ENCODE assay signal across 8 cellular contexts in genomic region chr19:23913931-23914330, GRCh38. TPM values are rescaled to one million over a fixed set of nuclear protein-coding genes. Genes with fewer than 3 reads are reported as not detected.
DNase-seq lines count a peak whose midpoint lies in the region; ATAC-seq and TF ChIP-seq lines count a peak whose summit lies in the region.

No MANE protein-coding gene starts in this region.

- no peak overlapping the region for H3K4me3 ChIP-seq in CD4-positive, CD25-positive, alpha-beta regulatory T cell (ENCODE audit: low read depth, low read length)
- H3K4me3 ChIP-seq in Loucy (ENCODE audit: low read length, poor library complexity, severe bottlenecking) (peak overlapping the region; percentile 95), colonic mucosa (peak overlapping the region; percentile 60), osteoblast (ENCODE audit: insufficient read depth, low read length) (peak overlapping the region; percentile 90), sigmoid colon (peak overlapping the region in 1 of 4 donors; percentile 53)

- peaks cover 4% of the 10 kb centered on the region for H3K36me3 Mint-ChIP-seq in CD4-positive, CD25-positive, alpha-beta regulatory T cell

- no peak for DNase-seq in CD4-positive, CD25-positive, alpha-beta regulatory T cell
- DNase-seq in colonic mucosa (no peak), osteoblast (ENCODE audit: insufficient read length, low spot score, missing footprints) (no peak), amygdala (lab: John Stamatoyannopoulos, UW) (no peak), UCSD-AML1 (lab: John Stamatoyannopoulos, UW; ENCODE audit: unreplicated experiment) (no peak), sigmoid colon (no peak)
- no peak for DNase-seq in stimulated activated CD8-positive, alpha-beta memory T cell treated with anti-CD3 and anti-CD28 coated beads, Interleukin-4, amount 100 ng/mL, for 48 hours

- no peak overlapping the region for H3K27ac ChIP-seq in CD4-positive, CD25-positive, alpha-beta regulatory T cell (ENCODE audit: insufficient read depth, low read length, poor library complexity, severe bottlenecking)
- H3K27ac ChIP-seq in colonic mucosa (no peak overlapping the region), osteoblast (ENCODE audit: low read depth, low read length) (peak overlapping the region; percentile 76), sigmoid colon (no peak overlapping the region)

- H3K27me3 Mint-ChIP-seq in CD4-positive, CD25-positive, alpha-beta regulatory T cell: no peaks in the 10 kb centered on the region

- no peak for TF ChIP-seq CTCF in Loucy (conservative IDR thresholded peaks at IDR 0.05; ENCODE audit: low read length)
- no peak for TF ChIP-seq CTCF in colonic mucosa (IDR thresholded peaks at IDR 0.05)
- TF ChIP-seq CTCF in osteoblast (IDR thresholded peaks at IDR 0.05; ENCODE audit: extremely low read depth, low read depth, low read length): no peak
- no peak for TF ChIP-seq CTCF in sigmoid colon (IDR thresholded peaks at IDR 0.05)

- peak overlapping the region; percentile 96 for H3K9ac ChIP-seq in Loucy (ENCODE audit: low read depth, low read length, poor library complexity, severe bottlenecking)
- no peak overlapping the region for H3K9ac ChIP-seq in colonic mucosa (ENCODE audit: low read depth in 2 of 2, low read length in 2 of 2)

- H3K9me2 ChIP-seq in Loucy (replicated peaks; ENCODE audit: low read depth, low read length): no peaks in the 10 kb centered on the region

- peak overlapping the region in 2 of 3 donors; percentile 91 to 93 for H3K27ac Mint-ChIP-seq in CD4-positive, CD25-positive, alpha-beta regulatory T cell

- no peak for TF ChIP-seq POLR2A in sigmoid colon (IDR thresholded peaks at IDR 0.05)

- H3K4me3 Mint-ChIP-seq in CD4-positive, CD25-positive, alpha-beta regulatory T cell: peak overlapping the region; percentile 91 to 98 (median 94)

- H3K4me2 ChIP-seq in Loucy (ENCODE audit: low read depth, low read length, poor library complexity, severe bottlenecking): peak overlapping the region; percentile 64
- H3K4me2 ChIP-seq in osteoblast (ENCODE audit: insufficient read depth, low read length): peak overlapping the region; percentile 86

- no peak for ATAC-seq in CD4-positive, CD25-positive, alpha-beta regulatory T cell (ENCODE audit: low read depth in 2 of 2)

- H3K4me1 Mint-ChIP-seq in CD4-positive, CD25-positive, alpha-beta regulatory T cell: peaks cover 0 to 29% (median 14%) of the 10 kb centered on the region in 4 donors

- H3K79me2 ChIP-seq in Loucy (ENCODE audit: insufficient read depth, low read length) (peaks cover 42% of the 10 kb centered on the region), osteoblast (ENCODE audit: insufficient read depth, low read length) (peaks cover 10% of the 10 kb centered on the region)

- H3K4me1 ChIP-seq in CD4-positive, CD25-positive, alpha-beta regulatory T cell (ENCODE audit: control insufficient read depth, insufficient read depth, low read length, poor library complexity, severe bottlenecking): peaks cover 6% of the 10 kb centered on the region
- H3K4me1 ChIP-seq in Loucy (ENCODE audit: insufficient read depth, low read length, poor library complexity, severe bottlenecking): peaks cover 29% of the 10 kb centered on the region
- no peaks in the 10 kb centered on the region for H3K4me1 ChIP-seq in colonic mucosa
- H3K4me1 ChIP-seq in osteoblast (ENCODE audit: insufficient read depth, low read length): no peaks in the 10 kb centered on the region
- H3K4me1 ChIP-seq in sigmoid colon: peaks cover 0 to 9% (median 2%) of the 10 kb centered on the region in 4 donors

- H2AFZ ChIP-seq in Loucy (ENCODE audit: low read length) (peak overlapping the region; percentile 82), osteoblast (ENCODE audit: low read length) (peak overlapping the region; percentile 98)

- WGBS in sigmoid colon, 2 donors: 96 to 98% methylated on average over 11 of the region's 11 CpGs

- no peaks in the 10 kb centered on the region for H3K9me3 ChIP-seq in CD4-positive, CD25-positive, alpha-beta regulatory T cell (ENCODE audit: control insufficient read depth in 2 of 2, low read length in 2 of 2)
- H3K9me3 ChIP-seq in Loucy (ENCODE audit: insufficient read depth, low read depth, low read length) (no peaks in the 10 kb centered on the region), colonic mucosa (no peaks in the 10 kb centered on the region), osteoblast (ENCODE audit: low read depth, low read length) (no peaks in the 10 kb centered on the region), sigmoid colon (no peaks in the 10 kb centered on the region)

- intact Hi-C loops in colonic mucosa (cut with DNase I) (no loop called here), sigmoid colon (cut with DNase I) (loop anchor here (5.0 kb wide), 1 partner anchor 118 kb away; no protein-coding TSS in a partner anchor)

- H4K20me1 ChIP-seq in Loucy (ENCODE audit: insufficient read depth, low read length, poor library complexity, severe bottlenecking): peaks cover 32% of the 10 kb centered on the region
- no peaks in the 10 kb centered on the region for H4K20me1 ChIP-seq in osteoblast (ENCODE audit: insufficient read depth, low read length)

- no peaks in the 10 kb centered on the region for H3K27me3 ChIP-seq in CD4-positive, CD25-positive, alpha-beta regulatory T cell (ENCODE audit: control insufficient read depth, insufficient read depth, low read length)
- H3K27me3 ChIP-seq in Loucy (ENCODE audit: insufficient read depth, low read length, poor library complexity, severe bottlenecking) (no peaks in the 10 kb centered on the region), colonic mucosa (no peaks in the 10 kb centered on the region), osteoblast (ENCODE audit: insufficient read depth, low read length) (no peaks in the 10 kb centered on the region), sigmoid colon (no peaks in the 10 kb centered on the region)

- H3K9me3 Mint-ChIP-seq in CD4-positive, CD25-positive, alpha-beta regulatory T cell: peaks cover 0 to 3% (median 0%) of the 10 kb centered on the region in 7 donors

- no peaks in the 10 kb centered on the region for H3F3A ChIP-seq in Loucy (ENCODE audit: low read depth)

- H3K36me3 ChIP-seq in CD4-positive, CD25-positive, alpha-beta regulatory T cell (ENCODE audit: control insufficient read depth, insufficient read depth, low read length): no peaks in the 10 kb centered on the region
- no peaks in the 10 kb centered on the region for H3K36me3 ChIP-seq in Loucy (ENCODE audit: insufficient read depth, low read length)
- no peaks in the 10 kb centered on the region for H3K36me3 ChIP-seq in colonic mucosa
- no peaks in the 10 kb centered on the region for H3K36me3 ChIP-seq in osteoblast (ENCODE audit: insufficient read depth, low read length)
- no peaks in the 10 kb centered on the region for H3K36me3 ChIP-seq in sigmoid colon

- TF ChIP-seq EP300 in sigmoid colon (IDR thresholded peaks at IDR 0.05): no peak

RNA-seq across cellular contexts. Expression of gene ZNF726, which starts 0.8 kb away (rescaled TPM):
- 4.4 TPM for total RNA-seq in CD4-positive, CD25-positive, alpha-beta regulatory T cell
- 1 to 10 TPM; 1.3 to 2.3 (median 2.0) TPM for polyA plus RNA-seq in CD4-positive, CD25-positive, alpha-beta regulatory T cell
- total RNA-seq in colonic mucosa (1 to 10 TPM in 1 of 2 donors, under 1 TPM in 1; 0.93 to 4.2 TPM), osteoblast (1.8 and 2.1 TPM in 2 replicates), sigmoid colon (1 to 10 TPM in 1 of 4 donors, under 1 TPM in 2, not detected in 1; 0.54 to 2.5 (median 0.71) TPM)
- polyA plus RNA-seq in sigmoid colon: 1 to 10 TPM; 2.4 to 4.9 (median 3.6) TPM
